ENCODE assay signal across 10 cellular contexts in genomic region chr4:99821918-99822503, GRCh38. TPM values are rescaled to one million over a fixed set of nuclear protein-coding genes. Genes with fewer than 3 reads are reported as not detected.
DNase-seq lines count a peak whose midpoint lies in the region; ATAC-seq and TF ChIP-seq lines count a peak whose summit lies in the region.
"Had no signal": no experiment of that assay in that cellular context is flagged by ENCODE, and none has a peak within 500 bp of the region (broad histone marks: within the 10 kb centered on the region; RNA-seq: fewer than 3 reads in every experiment).

No MANE protein-coding gene starts in this region.

- WGBS in heart right ventricle, 2 donors: 42 to 63% methylated on average over 4 of the region's 4 CpGs
- 57 to 63% methylated on average over 4 of the region's 4 CpGs for WGBS in lower leg skin, 2 donors

- no peak for TF ChIP-seq POLR2A in lower leg skin (IDR thresholded peaks at IDR 0.05)

- H3K27ac ChIP-seq in HL-60 (replicated peaks) (peak overlapping the region; percentile 56), heart right ventricle (peak overlapping the region in 5 of 10 donors; percentile 4 to 65 (median 54))
- H3K27ac ChIP-seq: brain microvascular endothelial cell had no signal

- ATAC-seq in GM18519 (IDR thresholded peaks at IDR 0.05; ENCODE audit: low FRiP score, unreplicated experiment) (peak; percentile 86), GM21723 (IDR thresholded peaks at IDR 0.05; ENCODE audit: unreplicated experiment) (peak; percentile 80), heart right ventricle (peak; percentile 79 to 97 (median 87)), left lobe of liver (no peak)
- ATAC-seq in activated CD4-positive, CD25-positive, alpha-beta regulatory T cell treated with anti-CD3 and anti-CD28 coated beads, Interleukin-2, amount 50 U/mL, for 24 hours: no peak

- no peak overlapping the region for H3K4me3 Mint-ChIP-seq in mesothelial cell of epicardium

- no peaks in the 10 kb centered on the region for H3K9me3 ChIP-seq in heart right ventricle

- H3K36me3 ChIP-seq in heart right ventricle: no peaks in the 10 kb centered on the region
- H3K36me3 ChIP-seq: brain microvascular endothelial cell had no signal

- no peak overlapping the region for H3K27ac Mint-ChIP-seq in mesothelial cell of epicardium

- H3K4me3 ChIP-seq in HL-60 (replicated peaks; ENCODE audit: insufficient read depth, low read length): no peak overlapping the region
- peak overlapping the region in 2 of 10 donors; percentile 16 to 23 for H3K4me3 ChIP-seq in heart right ventricle
- H3K4me3 ChIP-seq in lower leg skin (ENCODE audit: low read depth, poor library complexity, severe bottlenecking): no peak overlapping the region
- H3K4me3 ChIP-seq: lung had no signal

- no peaks in the 10 kb centered on the region for H3K27me3 Mint-ChIP-seq in mesothelial cell of epicardium (ENCODE audit: low read depth)

- H3K27me3 ChIP-seq in HL-60 (ENCODE audit: insufficient read depth, poor library complexity, severe bottlenecking) (no peaks in the 10 kb centered on the region), heart right ventricle (no peaks in the 10 kb centered on the region)
- H3K27me3 ChIP-seq: brain microvascular endothelial cell had no signal

- H3K9me3 Mint-ChIP-seq in mesothelial cell of epicardium: peaks cover 3% of the 10 kb centered on the region

- TF ChIP-seq CTCF in HL-60 (IDR thresholded peaks at IDR 0.05; ENCODE audit: insufficient read depth, low read length) (no peak), heart right ventricle (IDR thresholded peaks at IDR 0.05) (no peak), mesothelial cell of epicardium (IDR thresholded peaks at IDR 0.05; ENCODE audit: unreplicated experiment) (no peak), lower leg skin (IDR thresholded peaks at IDR 0.05) (no peak)

- H3K36me3 Mint-ChIP-seq in mesothelial cell of epicardium: no peaks in the 10 kb centered on the region

- DNase-seq in HL-60 (ENCODE audit: low read depth in 1 of 2, low spot score in 1 of 2): peak; percentile 35 to 70
- no peak for DNase-seq in heart right ventricle
- DNase-seq in left lobe of liver (ENCODE audit: low spot score): no peak
- DNase-seq in mesothelial cell of epicardium (ENCODE audit: low spot score in 2 of 2, unreplicated experiment in 2 of 2): no peak
- DNase-seq in lower leg skin (ENCODE audit: low spot score in 2 of 2): no peak
- DNase-seq: brain microvascular endothelial cell had no signal

- peaks cover 0 to 76% (median 0%) of the 10 kb centered on the region in 9 donors for H3K4me1 ChIP-seq in heart right ventricle

- intact Hi-C loops in heart right ventricle (cut with DNase I): no loop called here
- intact Hi-C loops in lower leg skin (cut with DNase I; ENCODE audit: low total_unique reads): no loop called here

- peaks cover 21% of the 10 kb centered on the region for H3K4me1 Mint-ChIP-seq in mesothelial cell of epicardium

RNA-seq across cellular contexts. Expression of gene DAPP1, which starts 5.4 kb away (rescaled TPM):
- 1 to 10 TPM in 2 of 10 donors, under 1 TPM in 7, not detected in 1; 0.16 to 5.4 (median 0.72) TPM for total RNA-seq in heart right ventricle
- under 1 TPM; 0.16 to 0.22 TPM for polyA plus RNA-seq in heart right ventricle
- total RNA-seq in left lobe of liver: 0.78 TPM
- 2.5 to 2.9 TPM (median 2.7 TPM) in 3 replicates for total RNA-seq in mesothelial cell of epicardium
- total RNA-seq in lower leg skin: 10 to 100 TPM; 24.5 to 37.7 (median 34.2) TPM

Comparison
In these comparisons a context has a peak if more than half of its experiments do, and no peak if none do; other contexts are left out.
1. ATAC-seq: peak in GM18519 (single experiment), GM21723 (single experiment) and heart right ventricle (8 of 8); none in left lobe of liver (single experiment) and activated CD4-positive, CD25-positive, alpha-beta regulatory T cell treated with anti-CD3 and anti-CD28 coated beads, Interleukin-2, amount 50 U/mL, for 24 hours (0 of 2).
2. DNase-seq: peak in HL-60 (2 of 2); none in heart right ventricle (0 of 2), left lobe of liver (single experiment), mesothelial cell of epicardium (0 of 2) and lower leg skin (0 of 2).